Comparison of ENCODE assay signal across 32 cellular contexts in the genomic region with DNA sequence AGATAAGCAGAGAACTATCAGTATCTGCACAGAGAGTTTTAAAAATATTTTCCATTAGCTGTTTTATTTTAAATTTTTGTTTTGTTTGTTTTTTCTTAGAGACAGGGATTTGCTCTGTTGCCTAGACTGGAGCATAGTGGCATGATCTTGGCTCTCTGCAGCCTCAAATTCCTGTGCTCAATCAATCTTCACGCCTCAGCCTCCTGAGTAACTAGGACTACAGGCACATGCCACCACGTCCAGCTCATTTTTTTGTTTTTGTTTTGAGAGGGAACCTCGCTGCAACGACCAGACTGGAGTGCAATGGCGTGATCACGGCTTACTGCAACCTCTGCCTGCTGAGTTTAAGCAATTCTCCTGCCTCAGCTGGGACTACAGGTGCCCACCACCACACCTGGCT.
"Had no signal": no experiment of that assay in that cellular context is flagged by ENCODE, and none has a peak within 500 bp of the region (broad histone marks: within the 10 kb centered on the region; RNA-seq: fewer than 3 reads in every experiment).

No MANE protein-coding gene starts in this region.

- FAIRE-seq: endometrium had no signal

- H3K4me1 ChIP-seq: gastrocnemius medialis, parathyroid adenoma, right atrium auricular region, transverse colon, upper lobe of right lung, uterus had no signal

- H3K9me3 Mint-ChIP-seq: neural crest cell had no signal

- H3K79me2 ChIP-seq: parathyroid adenoma had no signal

- H3K36me3 ChIP-seq: gastrocnemius medialis, heart right ventricle, right atrium auricular region, suprapubic skin, transverse colon, upper lobe of right lung, uterus had no signal

- H3K36me3 Mint-ChIP-seq: immature natural killer cell; memory B cell; mesothelial cell of epicardium; naive B cell; natural killer cell treated with Interleukin-12 subunit alpha and Interleukin-12 subunit beta and Interleukin-15 and Interleukin-18, amount 100 ng/mL, for 72 hours had no signal

- H3K4me3 ChIP-seq: gastrocnemius medialis, heart right ventricle, lung, mucosa of descending colon, right atrium auricular region, smooth muscle cell, suprapubic skin, transverse colon, upper lobe of right lung, uterus had no signal

- H3K9me3 ChIP-seq: gastrocnemius medialis, mucosa of descending colon, suprapubic skin, transverse colon, upper lobe of right lung, uterus had no signal

- H3K4me2 ChIP-seq: smooth muscle cell had no signal

- H3K27ac Mint-ChIP-seq: effector memory CD8-positive, alpha-beta T cell; immature natural killer cell; memory B cell; mesothelial cell of epicardium; naive B cell; natural killer cell treated with Interleukin-12 subunit alpha and Interleukin-12 subunit beta and Interleukin-15 and Interleukin-18, amount 100 ng/mL, for 72 hours; progenitor cell of endocrine pancreas; stimulated activated naive CD8-positive, alpha-beta T cell treated with anti-CD3 and anti-CD28 coated beads, Interleukin-15, amount 100 ng/mL, for 72 hours had no signal

- H3K4me1 Mint-ChIP-seq: naive B cell; neural crest cell; stimulated activated naive CD8-positive, alpha-beta T cell treated with anti-CD3 and anti-CD28 coated beads, Interleukin-15, amount 100 ng/mL, for 72 hours had no signal

- H3K27me3 Mint-ChIP-seq: effector memory CD8-positive, alpha-beta T cell; memory B cell; progenitor cell of endocrine pancreas had no signal

- H2AFZ ChIP-seq: parathyroid adenoma had no signal

- DNase-seq: cortex of kidney; effector memory CD8-positive, alpha-beta T cell; foreskin fibroblast; gastrocnemius medialis; heart right ventricle; hypothalamus; immature natural killer cell; islet precursor cell; mucosa of descending colon; naive B cell; stimulated activated CD4-positive, alpha-beta T cell treated with anti-CD3 and anti-CD28 coated beads, Interleukin-12 subunit alpha, Interleukin-12 subunit beta, amount 100 ng/mL, for 4 hours; stimulated activated CD4-positive, alpha-beta T cell treated with anti-CD3 and anti-CD28 coated beads, Interleukin-1b, Interleukin-23, amount 100 ng/mL, for 48 hours; stimulated activated CD4-positive, alpha-beta T cell treated with anti-CD3 and anti-CD28 coated beads, Interleukin-4, amount 100 ng/mL, for 1 hour; stimulated activated CD8-positive, alpha-beta memory T cell treated with anti-CD3 and anti-CD28 coated beads, Interleukin-4, amount 100 ng/mL, for 48 hours; stimulated activated naive CD4-positive, alpha-beta T cell; stimulated activated naive CD8-positive, alpha-beta T cell treated with anti-CD3 and anti-CD28 coated beads, Interleukin-15, amount 100 ng/mL, for 72 hours; transverse colon; upper lobe of right lung; uterus had no signal

- H3K4me3 Mint-ChIP-seq: effector memory CD8-positive, alpha-beta T cell; immature natural killer cell; memory B cell; mesothelial cell of epicardium; naive B cell; natural killer cell treated with Interleukin-12 subunit alpha and Interleukin-12 subunit beta and Interleukin-15 and Interleukin-18, amount 100 ng/mL, for 72 hours; neural crest cell; stimulated activated naive CD8-positive, alpha-beta T cell treated with anti-CD3 and anti-CD28 coated beads, Interleukin-15, amount 100 ng/mL, for 72 hours had no signal

- ATAC-seq: effector memory CD8-positive, alpha-beta T cell; gastrocnemius medialis; heart right ventricle; left lobe of liver; mucosa of descending colon; natural killer cell treated with Interleukin-12 subunit alpha and Interleukin-12 subunit beta and Interleukin-15 and Interleukin-18, amount 100 ng/mL, for 72 hours; sciatic nerve; stimulated activated naive CD8-positive, alpha-beta T cell treated with anti-CD3 and anti-CD28 coated beads, Interleukin-15, amount 100 ng/mL, for 72 hours; upper lobe of right lung had no signal

- H3K27me3 ChIP-seq: gastrocnemius medialis, heart right ventricle, right atrium auricular region, suprapubic skin, transverse colon, upper lobe of right lung, uterus had no signal

- H3K9ac ChIP-seq: parathyroid adenoma had no signal

- H3K27ac ChIP-seq: gastrocnemius medialis, heart right ventricle, parathyroid adenoma, right atrium auricular region, suprapubic skin, transverse colon, upper lobe of right lung, uterus had no signal
